Comparison of ENCODE assay signal across 25 cellular contexts in genomic region chr1:56566994-56567393, GRCh38. TPM values are rescaled to one million over a fixed set of nuclear protein-coding genes. Genes with fewer than 3 reads are reported as not detected.
DNase-seq lines count a peak whose midpoint lies in the region; ATAC-seq and TF ChIP-seq lines count a peak whose summit lies in the region.
"Had no signal": no experiment of that assay in that cellular context is flagged by ENCODE, and none has a peak within 500 bp of the region (broad histone marks: within the 10 kb centered on the region; RNA-seq: fewer than 3 reads in every experiment).

No MANE protein-coding gene starts in this region.

- peaks cover 99% of the 10 kb centered on the region for H4K20me1 ChIP-seq in hepatocyte (ENCODE audit: insufficient read depth, poor library complexity, severe bottlenecking)
- peaks cover 98% of the 10 kb centered on the region for H4K20me1 ChIP-seq in neural progenitor cell (ENCODE audit: low read depth)

- H3K4me1 ChIP-seq in HAP-1 (peaks cover 53% of the 10 kb centered on the region), hepatocyte (ENCODE audit: insufficient read depth) (peaks cover 79% of the 10 kb centered on the region), neural progenitor cell (peaks cover 50% of the 10 kb centered on the region), upper lobe of left lung (peaks cover 29 to 62% (median 42%) of the 10 kb centered on the region in 4 donors)

- H3K4me3 ChIP-seq in HAP-1 (no peak overlapping the region), astrocyte of the cerebellum (ENCODE audit: low read depth, low read length) (no peak overlapping the region), hepatocyte (no peak overlapping the region), neural progenitor cell (no peak overlapping the region), upper lobe of left lung (no peak overlapping the region)
- H3K4me3 ChIP-seq: K562, MG63, pancreas, Peyer's patch, sigmoid colon, tibial nerve had no signal

- H3K36me3 Mint-ChIP-seq in neural progenitor cell = peaks cover 13% of the 10 kb centered on the region
- H3K36me3 Mint-ChIP-seq: mesothelial cell of epicardium; naive thymus-derived CD8-positive, alpha-beta T cell had no signal

- H3K4me2 ChIP-seq in hepatocyte = peak overlapping the region; percentile 30
- peak overlapping the region; percentile 55 for H3K4me2 ChIP-seq in neural progenitor cell

- no peak overlapping the region for H3K4me3 Mint-ChIP-seq in neural progenitor cell
- H3K4me3 Mint-ChIP-seq: activated T-cell treated with anti-CD3 and anti-CD28 coated beads, Interleukin-2, amount 50 U/mL, for 24 hours; dendritic cell treated with granulocyte-macrophage colony-stimulating factor and Interleukin-4, amounts not matched to agents 40 ng/mL and 50 ng/mL, for 4 days; mesothelial cell of epicardium; naive thymus-derived CD8-positive, alpha-beta T cell; stimulated activated naive CD8-positive, alpha-beta T cell treated with anti-CD3 and anti-CD28 coated beads, Interleukin-15, Interleukin-2, amounts not matched to agents 100 ng/mL and 50 ng/mL, for 24 hours had no signal

- in situ Hi-C loops in HAP-1 (cut with MboI; ENCODE audit: low sequenced_read_pairs) (no loop called here), astrocyte of the cerebellum (cut with HindIII; ENCODE audit: low sequenced_read_pairs) (no loop called here)

- H3K9ac ChIP-seq in neural progenitor cell = no peak overlapping the region

- H3K27me3 ChIP-seq in HAP-1 (ENCODE audit: low read depth) (no peaks in the 10 kb centered on the region), hepatocyte (no peaks in the 10 kb centered on the region), neural progenitor cell (no peaks in the 10 kb centered on the region), upper lobe of left lung (no peaks in the 10 kb centered on the region)
- H3K27me3 ChIP-seq: MG63, pancreas, Peyer's patch, sigmoid colon, tibial nerve had no signal

- H3K9me3 Mint-ChIP-seq in neural progenitor cell = peaks cover 5% of the 10 kb centered on the region
- H3K9me3 Mint-ChIP-seq: activated T-cell treated with anti-CD3 and anti-CD28 coated beads, Interleukin-2, amount 50 U/mL, for 24 hours; dendritic cell treated with granulocyte-macrophage colony-stimulating factor and Interleukin-4, amounts not matched to agents 40 ng/mL and 50 ng/mL, for 4 days; mesothelial cell of epicardium; naive thymus-derived CD8-positive, alpha-beta T cell; stimulated activated naive CD8-positive, alpha-beta T cell treated with anti-CD3 and anti-CD28 coated beads, Interleukin-15, Interleukin-2, amounts not matched to agents 100 ng/mL and 50 ng/mL, for 24 hours had no signal

- H2AFZ ChIP-seq in hepatocyte (no peak overlapping the region), neural progenitor cell (replicated peaks) (no peak overlapping the region)

- TF ChIP-seq CTCF in astrocyte of the cerebellum (IDR thresholded peaks at IDR 0.05; ENCODE audit: low read depth, low read length, missing control alignments) (no peak), hepatocyte (IDR thresholded peaks at IDR 0.05; ENCODE audit: poor library complexity) (no peak), neural progenitor cell (IDR thresholded peaks at IDR 0.05) (no peak), upper lobe of left lung (IDR thresholded peaks at IDR 0.05) (no peak)

- H3K9me2 ChIP-seq in hepatocyte (replicated peaks; ENCODE audit: insufficient read depth) = no peaks in the 10 kb centered on the region

- DNase-seq in HAP-1 (ENCODE audit: low spot score in 2 of 2) (peak; percentile 67 to 71), astrocyte of the cerebellum (ENCODE audit: low read depth) (peak; percentile 78), hepatocyte (ENCODE audit: low spot score) (no peak), neural progenitor cell (ENCODE audit: low spot score) (peak; percentile 78), KG1 (lab: John Stamatoyannopoulos, UW) (no peak), GF-D8 (lab: John Stamatoyannopoulos, UW) (no peak), NCI-H446 (lab: John Stamatoyannopoulos, UW) (no peak), upper lobe of left lung (no peak)
- DNase-seq: activated CD4-positive, alpha-beta T cell treated with anti-CD3 and anti-CD28 coated beads for 4 hours; activated T-cell treated with anti-CD3 and anti-CD28 coated beads, Interleukin-2, amount 50 U/mL, for 24 hours; MG63; naive thymus-derived CD8-positive, alpha-beta T cell; NCI-H1417 treated with DMSO at 0.1 percent for 48 hours; NCI-H2107; NCI-H524; pancreas; Peyer's patch; sigmoid colon; T-helper 1 cell had no signal

- peaks cover 97% of the 10 kb centered on the region for H3K79me2 ChIP-seq in hepatocyte
- peaks cover 99% of the 10 kb centered on the region for H3K79me2 ChIP-seq in neural progenitor cell (ENCODE audit: low read depth)

- peaks cover 2% of the 10 kb centered on the region for H3K27me3 Mint-ChIP-seq in neural progenitor cell (ENCODE audit: insufficient read depth, low read depth)
- H3K27me3 Mint-ChIP-seq: activated T-cell treated with anti-CD3 and anti-CD28 coated beads, Interleukin-2, amount 50 U/mL, for 24 hours had no signal

- H3F3A ChIP-seq in neural progenitor cell (ENCODE audit: low read depth) = peaks cover 57% of the 10 kb centered on the region

- 67% methylated on average over 5 of the region's 5 CpGs for WGBS in hepatocyte (ENCODE audit: low lambda C conversion rate, missing lambda C conversion rate)
- WGBS in upper lobe of left lung, 2 donors = 84 to 87% methylated on average over 5 of the region's 5 CpGs

- H3K36me3 ChIP-seq in HAP-1 (replicated peaks) (no peaks in the 10 kb centered on the region), hepatocyte (replicated peaks; ENCODE audit: insufficient read depth, low read depth) (no peaks in the 10 kb centered on the region), neural progenitor cell (no peaks in the 10 kb centered on the region), upper lobe of left lung (no peaks in the 10 kb centered on the region)
- H3K36me3 ChIP-seq: pancreas, Peyer's patch, sigmoid colon, tibial nerve had no signal

- peaks cover 67% of the 10 kb centered on the region for H3K4me1 Mint-ChIP-seq in neural progenitor cell

- TF ChIP-seq EP300 in upper lobe of left lung (IDR thresholded peaks at IDR 0.05) = no peak

- ATAC-seq in upper lobe of left lung (ENCODE audit: low FRiP score in 2 of 2) = no peak
- ATAC-seq: K562; naive thymus-derived CD8-positive, alpha-beta T cell had no signal

- H3K27ac ChIP-seq in hepatocyte (peak overlapping the region; percentile 85), neural progenitor cell (no peak overlapping the region), upper lobe of left lung (no peak overlapping the region)
- H3K27ac ChIP-seq: sigmoid colon had no signal

- TF ChIP-seq POLR2A in upper lobe of left lung (IDR thresholded peaks at IDR 0.05) = no peak

- peak overlapping the region; percentile 64 for H3K27ac Mint-ChIP-seq in neural progenitor cell
- H3K27ac Mint-ChIP-seq: activated T-cell treated with anti-CD3 and anti-CD28 coated beads, Interleukin-2, amount 50 U/mL, for 24 hours; dendritic cell treated with granulocyte-macrophage colony-stimulating factor and Interleukin-4, amounts not matched to agents 40 ng/mL and 50 ng/mL, for 4 days; mesothelial cell of epicardium; naive thymus-derived CD8-positive, alpha-beta T cell; stimulated activated naive CD8-positive, alpha-beta T cell treated with anti-CD3 and anti-CD28 coated beads, Interleukin-15, Interleukin-2, amounts not matched to agents 100 ng/mL and 50 ng/mL, for 24 hours had no signal

- H3K9me3 ChIP-seq in HAP-1 = no peaks in the 10 kb centered on the region
- H3K9me3 ChIP-seq in hepatocyte (ENCODE audit: low read depth) = no peaks in the 10 kb centered on the region
- no peaks in the 10 kb centered on the region for H3K9me3 ChIP-seq in neural progenitor cell (ENCODE audit: low read depth)
- H3K9me3 ChIP-seq in upper lobe of left lung = no peaks in the 10 kb centered on the region
- H3K9me3 ChIP-seq: MG63, pancreas, Peyer's patch, sigmoid colon, tibial nerve had no signal

RNA-seq across cellular contexts. Expression of gene PLPP3, which starts 12.4 kb away (rescaled TPM):
- total RNA-seq in hepatocyte = 159 TPM in 2 replicates
- polyA plus RNA-seq in hepatocyte = 103 TPM in 2 replicates
- total RNA-seq in neural progenitor cell (ENCODE audit: low replicate concordance) = 28.5 and 32.8 TPM in 2 replicates
- total RNA-seq in upper lobe of left lung = 100 to 1,000 TPM in 1 of 6 donors, 10 to 100 TPM in 5; 30.7 to 117 (median 55.5) TPM
- total RNA-seq: activated CD8-positive, alpha-beta memory T cell treated with anti-CD3 and anti-CD28 coated beads for 36 hours; naive thymus-derived CD8-positive, alpha-beta T cell had no signal
- polyA plus RNA-seq: naive thymus-derived CD8-positive, alpha-beta T cell had no signal

Comparison
In these comparisons a context has a peak if more than half of its experiments do, and no peak if none do; other contexts are left out.
1. DNase-seq: peak in HAP-1 (2 of 2), astrocyte of the cerebellum (single experiment) and neural progenitor cell (single experiment); none in hepatocyte (single experiment), KG1 (single experiment), GF-D8 (single experiment), NCI-H446 (0 of 2) and upper lobe of left lung (0 of 2).